Comparison of ENCODE assay signal across 1 cellular context in the genomic region with DNA sequence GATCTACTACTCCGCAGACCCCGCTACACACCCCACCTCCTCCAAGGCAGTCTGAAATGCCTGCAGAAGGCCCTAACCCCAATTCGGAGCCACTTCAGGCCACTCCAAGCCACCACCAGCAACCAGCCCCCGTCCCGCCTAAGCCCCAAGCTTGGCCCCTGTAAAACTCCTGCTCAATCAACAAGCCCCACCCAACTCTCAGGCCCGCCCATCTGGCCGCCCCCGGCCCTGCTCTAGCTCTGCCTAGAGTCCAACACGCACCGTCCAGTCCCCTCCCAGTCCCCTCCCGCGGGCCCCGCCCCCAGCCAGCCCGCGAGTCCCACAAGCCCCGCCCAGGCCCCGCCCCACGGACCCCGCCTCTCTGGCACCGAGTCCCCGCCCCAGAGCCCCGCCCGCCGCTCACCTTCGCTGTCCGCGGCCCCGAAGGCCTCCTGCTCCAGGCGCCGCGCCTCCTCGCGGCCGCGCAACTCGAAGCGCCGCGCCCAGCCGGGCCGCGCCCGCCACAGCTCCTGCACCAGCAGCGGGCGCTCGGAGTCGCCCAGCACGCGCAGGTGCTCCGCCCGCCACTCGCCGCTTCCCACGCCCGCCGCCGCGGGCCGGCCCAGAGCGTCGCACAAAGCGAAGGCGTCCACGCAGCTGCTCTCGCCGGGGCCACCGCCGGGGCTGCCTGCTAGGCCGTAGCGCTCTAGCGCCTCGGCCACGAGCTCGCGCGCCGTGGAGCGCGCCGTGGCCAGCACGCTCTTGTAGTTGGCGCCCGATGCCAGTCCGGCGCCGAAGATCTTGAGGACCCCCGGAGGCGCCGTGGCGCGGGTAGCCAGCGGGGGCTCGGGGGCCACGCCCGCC.
TF ChIP-seq lines count a peak whose summit lies in the region.

No MANE protein-coding gene starts in this region.

TF ChIP-seq in HepG2, 621 proteins besides CTCF, POLR2A, EP300 and RAD21 (continued from another document and continues in another):
- TF ChIP-seq, protein P1, sequence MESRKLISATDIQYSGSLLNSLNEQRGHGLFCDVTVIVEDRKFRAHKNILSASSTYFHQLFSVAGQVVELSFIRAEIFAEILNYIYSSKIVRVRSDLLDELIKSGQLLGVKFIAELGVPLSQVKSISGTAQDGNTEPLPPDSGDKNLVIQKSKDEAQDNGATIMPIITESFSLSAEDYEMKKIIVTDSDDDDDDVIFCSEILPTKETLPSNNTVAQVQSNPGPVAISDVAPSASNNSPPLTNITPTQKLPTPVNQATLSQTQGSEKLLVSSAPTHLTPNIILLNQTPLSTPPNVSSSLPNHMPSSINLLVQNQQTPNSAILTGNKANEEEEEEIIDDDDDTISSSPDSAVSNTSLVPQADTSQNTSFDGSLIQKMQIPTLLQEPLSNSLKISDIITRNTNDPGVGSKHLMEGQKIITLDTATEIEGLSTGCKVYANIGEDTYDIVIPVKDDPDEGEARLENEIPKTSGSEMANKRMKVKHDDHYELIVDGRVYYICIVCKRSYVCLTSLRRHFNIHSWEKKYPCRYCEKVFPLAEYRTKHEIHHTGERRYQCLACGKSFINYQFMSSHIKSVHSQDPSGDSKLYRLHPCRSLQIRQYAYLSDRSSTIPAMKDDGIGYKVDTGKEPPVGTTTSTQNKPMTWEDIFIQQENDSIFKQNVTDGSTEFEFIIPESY (CRISPR knock-in tag; IDR thresholded peaks at IDR 0.05) = no peak
- TF ChIP-seq TRIM24 (CRISPR knock-in tag; IDR thresholded peaks at IDR 0.05) (no peak), RCOR2 (CRISPR knock-in tag; IDR thresholded peaks at IDR 0.05) (no peak), ZNF607 (CRISPR knock-in tag; IDR thresholded peaks at IDR 0.05; ENCODE audit: borderline replicate concordance) (no peak), MIXL1 (CRISPR knock-in tag; IDR thresholded peaks at IDR 0.05) (no peak), PCBP2 (optimal IDR thresholded peaks at IDR 0.05; ENCODE audit: low read depth, low read length, poor library complexity, severe bottlenecking) (no peak), BORCS8-MEF2B (CRISPR knock-in tag; IDR thresholded peaks at IDR 0.05) (0 out of 2 replicates have a peak, but pooled peaks have one; percentile 67), HOXA5 (CRISPR knock-in tag; IDR thresholded peaks at IDR 0.05) (0 out of 2 replicates have a peak, but pooled peaks have one; percentile 66), ZNF501 (CRISPR knock-in tag; IDR thresholded peaks at IDR 0.05) (peak; percentile 66), NFKB2 (CRISPR knock-in tag; IDR thresholded peaks at IDR 0.05; ENCODE audit: borderline replicate concordance) (no peak; the same call in 1 of the 2 replicates), SMARCE1 (IDR thresholded peaks at IDR 0.05; ENCODE audit: borderline replicate concordance) (no peak), ZNF703 (CRISPR knock-in tag; IDR thresholded peaks at IDR 0.05; ENCODE audit: borderline replicate concordance) (no peak), ATF7 (IDR thresholded peaks at IDR 0.05) (no peak), ATF7 (CRISPR knock-in tag; IDR thresholded peaks at IDR 0.05) (no peak), PTBP1 (IDR thresholded peaks at IDR 0.05; ENCODE audit: low read depth, low read length, poor library complexity, severe bottlenecking) (no peak), DR1 (CRISPR knock-in tag; IDR thresholded peaks at IDR 0.05) (peak; percentile 55; the same call in 1 of the 2 replicates), POLR2G (IDR thresholded peaks at IDR 0.05; ENCODE audit: low read depth, low read length) (peak; percentile 76), ZNF20 (CRISPR knock-in tag; IDR thresholded peaks at IDR 0.05) (no peak), DPF2 (CRISPR knock-in tag; IDR thresholded peaks at IDR 0.05; ENCODE audit: borderline replicate concordance, low read depth) (no peak), AGO1 (IDR thresholded peaks at IDR 0.05; ENCODE audit: low read depth, low read length, poor library complexity, severe bottlenecking) (no peak), ZNF207 (IDR thresholded peaks at IDR 0.05; ENCODE audit: borderline replicate concordance) (no peak), CCDC6 (CRISPR knock-in tag; IDR thresholded peaks at IDR 0.05) (peak; percentile 86), BRD4 (CRISPR knock-in tag; IDR thresholded peaks at IDR 0.05) (no peak), CENPT (CRISPR knock-in tag; IDR thresholded peaks at IDR 0.05; ENCODE audit: low read depth) (peak; percentile 96; the same call in 1 of the 2 replicates), ZSCAN20 (CRISPR knock-in tag; IDR thresholded peaks at IDR 0.05; ENCODE audit: borderline replicate concordance) (no peak), TOPORS (CRISPR knock-in tag; IDR thresholded peaks at IDR 0.05) (peak; percentile 96), ZNF326 (CRISPR knock-in tag; IDR thresholded peaks at IDR 0.05; ENCODE audit: borderline replicate concordance) (no peak), MXI1 (IDR thresholded peaks at IDR 0.05; ENCODE audit: borderline replicate concordance, low read depth, low read length) (peak; percentile 41; the same call in 1 of the 3 replicates), PHF20 (CRISPR knock-in tag; IDR thresholded peaks at IDR 0.05) (no peak), ZNF329 (CRISPR knock-in tag; IDR thresholded peaks at IDR 0.05; ENCODE audit: low read depth) (no peak; the same call in 1 of the 2 replicates), ZNF747 (CRISPR knock-in tag; IDR thresholded peaks at IDR 0.05; ENCODE audit: borderline replicate concordance) (no peak), NCOA5 (CRISPR knock-in tag; IDR thresholded peaks at IDR 0.05) (no peak), ZNF121 (CRISPR knock-in tag; IDR thresholded peaks at IDR 0.05) (peak; percentile 47; the same call in 1 of the 2 replicates), RARG (CRISPR knock-in tag; IDR thresholded peaks at IDR 0.05; ENCODE audit: low read depth) (no peak), ATF7-NPFF (CRISPR knock-in tag; IDR thresholded peaks at IDR 0.05; ENCODE audit: low read depth) (peak; percentile 75; the same call in 1 of the 2 replicates), HDAC6 (IDR thresholded peaks at IDR 0.05; ENCODE audit: low read depth, low read length) (no peak), KMT2A (CRISPR knock-in tag; IDR thresholded peaks at IDR 0.05) (no peak), ZKSCAN5 (CRISPR knock-in tag; IDR thresholded peaks at IDR 0.05) (no peak), HNRNPH1 (optimal IDR thresholded peaks at IDR 0.05; ENCODE audit: low read depth, low read length) (no peak), ARNT (IDR thresholded peaks at IDR 0.05) (no peak), ZBTB7A (CRISPR knock-in tag; IDR thresholded peaks at IDR 0.05) (no peak)
- TF ChIP-seq, protein P2, sequence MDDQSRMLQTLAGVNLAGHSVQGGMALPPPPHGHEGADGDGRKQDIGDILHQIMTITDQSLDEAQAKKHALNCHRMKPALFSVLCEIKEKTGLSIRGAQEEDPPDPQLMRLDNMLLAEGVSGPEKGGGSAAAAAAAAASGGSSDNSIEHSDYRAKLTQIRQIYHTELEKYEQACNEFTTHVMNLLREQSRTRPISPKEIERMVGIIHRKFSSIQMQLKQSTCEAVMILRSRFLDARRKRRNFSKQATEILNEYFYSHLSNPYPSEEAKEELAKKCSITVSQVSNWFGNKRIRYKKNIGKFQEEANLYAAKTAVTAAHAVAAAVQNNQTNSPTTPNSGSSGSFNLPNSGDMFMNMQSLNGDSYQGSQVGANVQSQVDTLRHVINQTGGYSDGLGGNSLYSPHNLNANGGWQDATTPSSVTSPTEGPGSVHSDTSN (CRISPR knock-in tag; IDR thresholded peaks at IDR 0.05; ENCODE audit: borderline replicate concordance) = no peak
- TF ChIP-seq, protein P3, sequence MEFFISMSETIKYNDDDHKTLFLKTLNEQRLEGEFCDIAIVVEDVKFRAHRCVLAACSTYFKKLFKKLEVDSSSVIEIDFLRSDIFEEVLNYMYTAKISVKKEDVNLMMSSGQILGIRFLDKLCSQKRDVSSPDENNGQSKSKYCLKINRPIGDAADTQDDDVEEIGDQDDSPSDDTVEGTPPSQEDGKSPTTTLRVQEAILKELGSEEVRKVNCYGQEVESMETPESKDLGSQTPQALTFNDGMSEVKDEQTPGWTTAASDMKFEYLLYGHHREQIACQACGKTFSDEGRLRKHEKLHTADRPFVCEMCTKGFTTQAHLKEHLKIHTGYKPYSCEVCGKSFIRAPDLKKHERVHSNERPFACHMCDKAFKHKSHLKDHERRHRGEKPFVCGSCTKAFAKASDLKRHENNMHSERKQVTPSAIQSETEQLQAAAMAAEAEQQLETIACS (CRISPR knock-in tag; IDR thresholded peaks at IDR 0.05) = peak; percentile 84
- TF ChIP-seq, protein P4, sequence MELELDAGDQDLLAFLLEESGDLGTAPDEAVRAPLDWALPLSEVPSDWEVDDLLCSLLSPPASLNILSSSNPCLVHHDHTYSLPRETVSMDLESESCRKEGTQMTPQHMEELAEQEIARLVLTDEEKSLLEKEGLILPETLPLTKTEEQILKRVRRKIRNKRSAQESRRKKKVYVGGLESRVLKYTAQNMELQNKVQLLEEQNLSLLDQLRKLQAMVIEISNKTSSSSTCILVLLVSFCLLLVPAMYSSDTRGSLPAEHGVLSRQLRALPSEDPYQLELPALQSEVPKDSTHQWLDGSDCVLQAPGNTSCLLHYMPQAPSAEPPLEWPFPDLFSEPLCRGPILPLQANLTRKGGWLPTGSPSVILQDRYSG (CRISPR knock-in tag; IDR thresholded peaks at IDR 0.05) = no peak
- TF ChIP-seq, protein P5, sequence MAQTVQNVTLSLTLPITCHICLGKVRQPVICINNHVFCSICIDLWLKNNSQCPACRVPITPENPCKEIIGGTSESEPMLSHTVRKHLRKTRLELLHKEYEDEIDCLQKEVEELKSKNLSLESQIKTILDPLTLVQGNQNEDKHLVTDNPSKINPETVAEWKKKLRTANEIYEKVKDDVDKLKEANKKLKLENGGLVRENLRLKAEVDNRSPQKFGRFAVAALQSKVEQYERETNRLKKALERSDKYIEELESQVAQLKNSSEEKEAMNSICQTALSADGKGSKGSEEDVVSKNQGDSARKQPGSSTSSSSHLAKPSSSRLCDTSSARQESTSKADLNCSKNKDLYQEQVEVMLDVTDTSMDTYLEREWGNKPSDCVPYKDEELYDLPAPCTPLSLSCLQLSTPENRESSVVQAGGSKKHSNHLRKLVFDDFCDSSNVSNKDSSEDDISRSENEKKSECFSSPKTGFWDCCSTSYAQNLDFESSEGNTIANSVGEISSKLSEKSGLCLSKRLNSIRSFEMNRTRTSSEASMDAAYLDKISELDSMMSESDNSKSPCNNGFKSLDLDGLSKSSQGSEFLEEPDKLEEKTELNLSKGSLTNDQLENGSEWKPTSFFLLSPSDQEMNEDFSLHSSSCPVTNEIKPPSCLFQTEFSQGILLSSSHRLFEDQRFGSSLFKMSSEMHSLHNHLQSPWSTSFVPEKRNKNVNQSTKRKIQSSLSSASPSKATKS (CRISPR knock-in tag; IDR thresholded peaks at IDR 0.05) = no peak
- TF ChIP-seq, protein P6, sequence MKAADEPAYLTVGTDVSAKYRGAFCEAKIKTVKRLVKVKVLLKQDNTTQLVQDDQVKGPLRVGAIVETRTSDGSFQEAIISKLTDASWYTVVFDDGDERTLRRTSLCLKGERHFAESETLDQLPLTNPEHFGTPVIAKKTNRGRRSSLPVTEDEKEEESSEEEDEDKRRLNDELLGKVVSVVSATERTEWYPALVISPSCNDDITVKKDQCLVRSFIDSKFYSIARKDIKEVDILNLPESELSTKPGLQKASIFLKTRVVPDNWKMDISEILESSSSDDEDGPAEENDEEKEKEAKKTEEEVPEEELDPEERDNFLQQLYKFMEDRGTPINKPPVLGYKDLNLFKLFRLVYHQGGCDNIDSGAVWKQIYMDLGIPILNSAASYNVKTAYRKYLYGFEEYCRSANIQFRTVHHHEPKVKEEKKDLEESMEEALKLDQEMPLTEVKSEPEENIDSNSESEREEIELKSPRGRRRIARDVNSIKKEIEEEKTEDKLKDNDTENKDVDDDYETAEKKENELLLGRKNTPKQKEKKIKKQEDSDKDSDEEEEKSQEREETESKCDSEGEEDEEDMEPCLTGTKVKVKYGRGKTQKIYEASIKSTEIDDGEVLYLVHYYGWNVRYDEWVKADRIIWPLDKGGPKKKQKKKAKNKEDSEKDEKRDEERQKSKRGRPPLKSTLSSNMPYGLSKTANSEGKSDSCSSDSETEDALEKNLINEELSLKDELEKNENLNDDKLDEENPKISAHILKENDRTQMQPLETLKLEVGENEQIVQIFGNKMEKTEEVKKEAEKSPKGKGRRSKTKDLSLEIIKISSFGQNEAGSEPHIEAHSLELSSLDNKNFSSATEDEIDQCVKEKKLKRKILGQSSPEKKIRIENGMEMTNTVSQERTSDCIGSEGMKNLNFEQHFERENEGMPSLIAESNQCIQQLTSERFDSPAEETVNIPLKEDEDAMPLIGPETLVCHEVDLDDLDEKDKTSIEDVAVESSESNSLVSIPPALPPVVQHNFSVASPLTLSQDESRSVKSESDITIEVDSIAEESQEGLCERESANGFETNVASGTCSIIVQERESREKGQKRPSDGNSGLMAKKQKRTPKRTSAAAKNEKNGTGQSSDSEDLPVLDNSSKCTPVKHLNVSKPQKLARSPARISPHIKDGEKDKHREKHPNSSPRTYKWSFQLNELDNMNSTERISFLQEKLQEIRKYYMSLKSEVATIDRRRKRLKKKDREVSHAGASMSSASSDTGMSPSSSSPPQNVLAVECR (CRISPR knock-in tag; IDR thresholded peaks at IDR 0.05; ENCODE audit: borderline replicate concordance) = peak; percentile 59; the same call in 1 of the 2 replicates
- TF ChIP-seq, protein P7, sequence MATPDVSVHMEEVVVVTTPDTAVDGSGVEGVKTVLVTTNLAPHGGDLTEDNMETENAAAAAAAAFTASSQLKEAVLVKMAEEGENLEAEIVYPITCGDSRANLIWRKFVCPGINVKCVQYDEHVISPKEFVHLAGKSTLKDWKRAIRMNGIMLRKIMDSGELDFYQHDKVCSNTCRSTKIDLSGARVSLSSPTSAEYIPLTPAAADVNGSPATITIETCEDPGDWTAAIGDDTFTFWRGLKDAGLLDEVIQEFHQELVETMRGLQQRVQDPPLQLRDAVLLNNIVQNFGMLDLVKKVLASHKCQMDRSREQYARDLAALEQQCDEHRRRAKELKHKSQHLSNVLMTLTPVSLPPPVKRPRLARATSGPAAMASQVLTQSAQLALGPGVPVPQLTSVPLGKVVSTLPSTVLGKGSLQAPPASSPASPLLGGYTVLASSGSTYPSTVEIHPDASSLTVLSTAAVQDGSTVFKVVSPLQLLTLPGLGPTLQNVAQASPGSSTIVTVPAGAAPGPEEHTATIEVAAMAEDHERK (CRISPR knock-in tag; IDR thresholded peaks at IDR 0.05; ENCODE audit: low read depth) = no peak
- TF ChIP-seq, protein P8, sequence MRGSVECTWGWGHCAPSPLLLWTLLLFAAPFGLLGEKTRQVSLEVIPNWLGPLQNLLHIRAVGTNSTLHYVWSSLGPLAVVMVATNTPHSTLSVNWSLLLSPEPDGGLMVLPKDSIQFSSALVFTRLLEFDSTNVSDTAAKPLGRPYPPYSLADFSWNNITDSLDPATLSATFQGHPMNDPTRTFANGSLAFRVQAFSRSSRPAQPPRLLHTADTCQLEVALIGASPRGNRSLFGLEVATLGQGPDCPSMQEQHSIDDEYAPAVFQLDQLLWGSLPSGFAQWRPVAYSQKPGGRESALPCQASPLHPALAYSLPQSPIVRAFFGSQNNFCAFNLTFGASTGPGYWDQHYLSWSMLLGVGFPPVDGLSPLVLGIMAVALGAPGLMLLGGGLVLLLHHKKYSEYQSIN (CRISPR knock-in tag; IDR thresholded peaks at IDR 0.05; ENCODE audit: borderline replicate concordance) = no peak
